ENCODE assay signal across 8 cellular contexts in the genomic region with DNA sequence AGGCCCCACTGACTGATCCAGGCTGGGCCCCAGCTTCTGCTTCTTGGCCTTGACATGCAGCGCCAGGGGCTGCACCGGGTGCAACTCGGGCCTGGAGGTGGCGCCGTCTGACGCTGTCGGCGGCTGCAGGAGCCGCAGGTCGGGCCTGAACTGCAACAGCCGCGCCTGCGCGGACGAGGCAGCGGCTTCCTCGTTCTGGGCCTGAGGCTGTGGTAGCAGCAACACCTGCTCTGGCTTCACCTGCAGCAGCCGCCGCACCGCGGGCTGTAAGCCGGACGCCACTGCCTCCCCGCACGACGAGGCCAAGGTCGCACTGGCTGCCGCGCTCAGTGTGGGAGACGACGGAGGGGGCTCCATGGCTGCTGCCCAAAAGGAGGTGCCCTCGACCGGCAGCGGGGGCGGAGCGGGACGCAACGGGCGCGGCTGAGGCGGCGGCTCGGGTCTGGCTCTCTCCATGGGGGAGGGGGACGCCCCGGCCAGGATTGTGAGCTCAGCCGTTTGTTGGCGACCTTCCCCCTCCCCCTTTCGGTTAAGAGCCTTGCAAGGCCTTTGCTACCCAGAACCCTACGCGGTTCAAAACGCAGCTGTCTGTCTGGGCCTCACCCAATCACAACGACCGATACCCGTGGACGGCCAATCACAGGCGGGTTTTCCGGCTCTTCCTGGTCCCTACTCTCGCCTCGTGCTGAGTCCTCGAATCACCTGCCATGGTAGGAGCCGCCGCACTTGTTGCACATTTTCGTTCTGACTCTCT. TPM values are rescaled to one million over a fixed set of nuclear protein-coding genes. Genes with fewer than 3 reads are reported as not detected.
A peak's percentile ranks its signal among the peaks of the same experiment; 100 is the strongest.
DNase-seq lines count a peak whose midpoint lies in the region; ATAC-seq, FAIRE-seq and TF ChIP-seq lines count a peak whose summit lies in the region.

No MANE protein-coding gene starts in this region.

- H3K27me3 Mint-ChIP-seq in CD8-positive, alpha-beta T cell (ENCODE audit: low read depth): no peaks in the 10 kb centered on the region
- peaks cover 4% of the 10 kb centered on the region for H3K27me3 Mint-ChIP-seq in T-helper 2 cell treated with Interferon-gamma antibody and Interleukin-4, amounts not matched to agents 5 μg/mL and 100 μg/mL, for 36 hours (ENCODE audit: low read depth)

- peak overlapping the region; percentile 81 for H3K27ac Mint-ChIP-seq in CD8-positive, alpha-beta T cell
- peak overlapping the region; percentile 85 for H3K27ac Mint-ChIP-seq in T-helper 2 cell treated with Interferon-gamma antibody and Interleukin-4, amounts not matched to agents 5 μg/mL and 100 μg/mL, for 36 hours

- ATAC-seq in CD8-positive, alpha-beta T cell: peak; percentile 98
- peak; percentile 76 for ATAC-seq in HG02610 (IDR thresholded peaks at IDR 0.05; ENCODE audit: unreplicated experiment)

- H3K27me3 ChIP-seq in CD8-positive, alpha-beta T cell (ENCODE audit: insufficient read depth, low read length): no peaks in the 10 kb centered on the region
- H3K27me3 ChIP-seq in brain microvascular endothelial cell (replicated peaks): no peaks in the 10 kb centered on the region

- H3K27ac ChIP-seq in CD8-positive, alpha-beta T cell (ENCODE audit: low read depth, low read length): peak overlapping the region; percentile 22
- no peak overlapping the region for H3K27ac ChIP-seq in brain microvascular endothelial cell

- peak; percentile 65 to 86 (median 75) for DNase-seq in CD8-positive, alpha-beta T cell
- peak; percentile 72 for DNase-seq in T-helper 2 cell treated with Interferon-gamma antibody and Interleukin-4, amounts not matched to agents 5 μg/mL and 100 μg/mL, for 36 hours (ENCODE audit: low spot score)
- DNase-seq in brain microvascular endothelial cell (peak; percentile 8), left kidney (ENCODE audit: low read depth, low spot score) (peak; percentile 93), RCC 7860 (ENCODE audit: low spot score) (no peak), SK-N-DZ (ENCODE audit: low spot score) (no peak)
- peak; percentile 52 for DNase-seq in stimulated activated CD8-positive, alpha-beta memory T cell treated with anti-CD3 and anti-CD28 coated beads, Interleukin-12 subunit alpha, Interleukin-12 subunit beta, amount 100 ng/mL, for 24 hours (ENCODE audit: extremely low read depth)

- no peak for FAIRE-seq in RCC 7860 (lab: Jason Lieb, UNC)

- CTCF ChIA-PET in CD8-positive, alpha-beta T cell (lab: Charles Lee): interaction anchor here (0.7 to 3.2 kb wide), 9 partner anchors 10 to 132 kb away, joined by 3 to 21 read pairs (median 3); partner anchors contain the start of genes LSM11 and THG1L

- no peak for TF ChIP-seq CTCF in CD8-positive, alpha-beta T cell (IDR thresholded peaks at IDR 0.05)
- peak; percentile 56 for TF ChIP-seq CTCF in brain microvascular endothelial cell (IDR thresholded peaks at IDR 0.05; ENCODE audit: low read depth, low read length, missing control alignments)

- H3K4me1 ChIP-seq in CD8-positive, alpha-beta T cell (ENCODE audit: insufficient read depth, low read length): no peaks in the 10 kb centered on the region

- no peaks in the 10 kb centered on the region for H3K36me3 ChIP-seq in CD8-positive, alpha-beta T cell (ENCODE audit: insufficient read depth, low read length)
- H3K36me3 ChIP-seq in brain microvascular endothelial cell (replicated peaks): no peaks in the 10 kb centered on the region

- intact Hi-C loops in CD8-positive, alpha-beta T cell (cut with DNase I, micrococcal nuclease): loop anchor here (1.0 to 10.0 kb wide), 3 partner anchors 47 to 509 kb away; partner anchors contain the start of genes LSM11 (in 2 of the 2) and MED7 (in 1 of the 2)

- in situ Hi-C loops in brain microvascular endothelial cell (cut with HindIII; ENCODE audit: low pct_ligation_motif_present, low sequenced_read_pairs): no loop called here

- peaks cover 16% of the 10 kb centered on the region for H3K4me1 Mint-ChIP-seq in CD8-positive, alpha-beta T cell (ENCODE audit: low read depth)
- peaks cover 11% of the 10 kb centered on the region for H3K4me1 Mint-ChIP-seq in T-helper 2 cell treated with Interferon-gamma antibody and Interleukin-4, amounts not matched to agents 5 μg/mL and 100 μg/mL, for 36 hours (ENCODE audit: low read depth)

- H3K9me3 ChIP-seq in CD8-positive, alpha-beta T cell (ENCODE audit: low read length): no peaks in the 10 kb centered on the region

- peaks cover 2% of the 10 kb centered on the region for H3K36me3 Mint-ChIP-seq in CD8-positive, alpha-beta T cell
- peaks cover 18% of the 10 kb centered on the region for H3K36me3 Mint-ChIP-seq in T-helper 2 cell treated with Interferon-gamma antibody and Interleukin-4, amounts not matched to agents 5 μg/mL and 100 μg/mL, for 36 hours (ENCODE audit: low read depth)

- peaks cover 8% of the 10 kb centered on the region for H3K9me3 Mint-ChIP-seq in CD8-positive, alpha-beta T cell
- peaks cover 40% of the 10 kb centered on the region for H3K9me3 Mint-ChIP-seq in T-helper 2 cell treated with Interferon-gamma antibody and Interleukin-4, amounts not matched to agents 5 μg/mL and 100 μg/mL, for 36 hours

- POLR2A ChIA-PET in CD8-positive, alpha-beta T cell (lab: Charles Lee): interaction anchor here (1.3 kb wide), 1 partner anchor 15 kb away, joined by 3 read pairs; no protein-coding TSS in a partner anchor

- peak overlapping the region; percentile 63 for H3K4me3 ChIP-seq in CD8-positive, alpha-beta T cell (ENCODE audit: low read depth, low read length)
- peak overlapping the region; percentile 53 for H3K4me3 ChIP-seq in brain microvascular endothelial cell (ENCODE audit: low read depth, low read length)

- peak overlapping the region; percentile 77 for H3K4me3 Mint-ChIP-seq in CD8-positive, alpha-beta T cell
- peak overlapping the region; percentile 75 for H3K4me3 Mint-ChIP-seq in T-helper 2 cell treated with Interferon-gamma antibody and Interleukin-4, amounts not matched to agents 5 μg/mL and 100 μg/mL, for 36 hours

RNA-seq across cellular contexts. Expression of gene SOX30, which starts 0.4 kb away (rescaled TPM):
- not detected for total RNA-seq in CD8-positive, alpha-beta T cell
- not detected in 2 replicates for polyA plus RNA-seq in SK-N-DZ (2014; cell fraction: cytosol; rRNA removed)
- not detected in 2 replicates for polyA plus RNA-seq in SK-N-DZ (2014; cell fraction: nucleus; rRNA removed)

RNA-seq across cellular contexts. Expression of gene C5orf52, which starts 19.5 kb away (rescaled TPM):
- not detected for total RNA-seq in CD8-positive, alpha-beta T cell
- not detected in 2 replicates for polyA plus RNA-seq in SK-N-DZ (2014; cell fraction: cytosol; rRNA removed)
- polyA plus RNA-seq in SK-N-DZ (2014; cell fraction: nucleus; rRNA removed): not detected in 2 replicates

Comparison
In these comparisons a context has a peak if more than half of its experiments do, and no peak if none do; other contexts are left out.
1. DNase-seq: peak in CD8-positive, alpha-beta T cell (7 of 7), T-helper 2 cell treated with Interferon-gamma antibody and Interleukin-4, amounts not matched to agents 5 μg/mL and 100 μg/mL, for 36 hours (single experiment), brain microvascular endothelial cell (single experiment), left kidney (single experiment) and stimulated activated CD8-positive, alpha-beta memory T cell treated with anti-CD3 and anti-CD28 coated beads, Interleukin-12 subunit alpha, Interleukin-12 subunit beta, amount 100 ng/mL, for 24 hours (single experiment); none in RCC 7860 (single experiment) and SK-N-DZ (single experiment).